6 cellular contexts compared by ENCODE assay signal in genomic region chr10:73609116-73609515, GRCh38. TPM values are rescaled to one million over a fixed set of nuclear protein-coding genes. Genes with fewer than 3 reads are reported as not detected.
"Had no signal": no experiment of that assay in that cellular context is flagged by ENCODE, and none has a peak within 500 bp of the region (broad histone marks: within the 10 kb centered on the region; RNA-seq: fewer than 3 reads in every experiment).

No MANE protein-coding gene starts in this region.

- H3K4me3 Mint-ChIP-seq: GM23338, H9 had no signal

- H3K9me3 Mint-ChIP-seq: GM23338, H9 had no signal

- H3K27ac Mint-ChIP-seq: GM23338 had no signal

- H3K4me3 ChIP-seq: GM23338, K562 had no signal

- DNase-seq: H9, HCEC 1CT, IMR-90 had no signal

- H3K4me1 Mint-ChIP-seq: GM23338, H9 had no signal

RNA-seq across cellular contexts. Expression of gene MYOZ1, which starts 32.2 kb away (rescaled TPM):
- total RNA-seq: HT-29 had no signal

RNA-seq across cellular contexts. Expression of gene SYNPO2L, which starts 46.7 kb away (rescaled TPM):
- total RNA-seq: GM23338, HT-29 had no signal
